In genomic region chr3:197167546-197167945, GRCh38 we compare ENCODE assay signal across 19 cellular contexts.
A peak's percentile ranks its signal among the peaks of the same experiment; 100 is the strongest.
DNase-seq lines count a peak whose midpoint lies in the region; ATAC-seq, FAIRE-seq and TF ChIP-seq lines count a peak whose summit lies in the region.
"Had no signal": no experiment of that assay in that cellular context is flagged by ENCODE, and none has a peak within 500 bp of the region (broad histone marks: within the 10 kb centered on the region; RNA-seq: fewer than 3 reads in every experiment).

No MANE protein-coding gene starts in this region.

- POLR2A ChIA-PET in IMR-90 (lab: Charles Lee; ENCODE audit: unreplicated experiment) (no interaction called here), K562 (lab: Yijun Ruan, JAX) (interaction anchor here (0.5 to 1.4 kb wide), 2 partner anchors 11 to 110 kb away, joined by 3 to 4 read pairs; no protein-coding TSS in a partner anchor)

- H3K4me1 ChIP-seq in IMR-90 (ENCODE audit: control insufficient read depth, insufficient read depth, low read length) (peaks cover 2% of the 10 kb centered on the region; the same call in 1 of the 2 replicates), K562 (replicated peaks in 1 of 2; ENCODE audit: control insufficient read depth in 2 of 2, insufficient read depth in 2 of 2, low read length in 2 of 2) (no peaks in the 10 kb centered on the region), gastroesophageal sphincter (peaks cover 0 to 27% (median 0%) of the 10 kb centered on the region in 3 donors)
- H3K4me1 ChIP-seq: BLaER1 had no signal

- TF ChIP-seq EP300 in K562 (IDR thresholded peaks at IDR 0.05; ENCODE audit: low read length) (no peak), gastroesophageal sphincter (IDR thresholded peaks at IDR 0.05) (no peak)

- no peak overlapping the region for H2BK5ac ChIP-seq in IMR-90 (ENCODE audit: low read depth, low read length, poor library complexity, severe bottlenecking)

- no peak overlapping the region for H2BK15ac ChIP-seq in IMR-90 (ENCODE audit: low read depth, low read length)

- H4K20me1 ChIP-seq in IMR-90 (ENCODE audit: insufficient read depth, low read length): peaks cover 9% of the 10 kb centered on the region; the same call in 1 of the 2 replicates
- H4K20me1 ChIP-seq in K562 (replicated peaks; ENCODE audit: control insufficient read depth, insufficient read depth, low read length): no peaks in the 10 kb centered on the region

- H3K36me3 ChIP-seq in IMR-90 (ENCODE audit: control insufficient read depth, insufficient read depth, low read length) (peaks cover 2% of the 10 kb centered on the region; the same call in 1 of the 2 replicates), K562 (ENCODE audit: control insufficient read depth, insufficient read depth, low read length) (no peaks in the 10 kb centered on the region), gastroesophageal sphincter (no peaks in the 10 kb centered on the region)

- CTCF ChIA-PET in IMR-90 (lab: Yijun Ruan, JAX) (no interaction called here), K562 (lab: Yijun Ruan, JAX; ENCODE audit: low intra/inter-chr PET ratio) (no interaction called here)

- no peak overlapping the region for H2AFZ ChIP-seq in IMR-90 (replicated peaks; ENCODE audit: low read length, poor library complexity)
- no peak overlapping the region for H2AFZ ChIP-seq in K562 (ENCODE audit: low read depth, low read length)

- no peak overlapping the region for H3K23ac ChIP-seq in IMR-90 (ENCODE audit: low read depth, low read length)

- H3K4me3 ChIP-seq in IMR-90 (ENCODE audit: insufficient read depth, low read depth, low read length) (no peak overlapping the region), K562 (no peak overlapping the region), gastroesophageal sphincter (no peak overlapping the region)
- H3K4me3 ChIP-seq: BLaER1 had no signal

- H2AK5ac ChIP-seq in IMR-90 (ENCODE audit: low read depth, low read length): no peak overlapping the region

- peak overlapping the region; percentile 71 for H3K27ac Mint-ChIP-seq in osteocyte (ENCODE audit: unreplicated experiment)
- H3K27ac Mint-ChIP-seq: CD8-positive, alpha-beta T cell had no signal

- no CpG with 5 or more reads among the region's 2 CpGs for WGBS in IMR-90 (ENCODE audit: extremely low coverage in 2 of 2, insufficient read length in 1 of 2), 2 experiments
- WGBS in K562 (ENCODE audit: insufficient coverage, low coverage, missing lambda C conversion rate): 58% methylated on average over 2 of the region's 2 CpGs
- WGBS in gastroesophageal sphincter (ENCODE audit: low coverage in 1 of 2), 2 donors: 98 to 100% methylated on average over 2 of the region's 2 CpGs

- H3K9ac ChIP-seq in IMR-90 (ENCODE audit: low read depth, low read length) (no peak overlapping the region), K562 (ENCODE audit: insufficient read depth in 1 of 2, low read depth in 2 of 2, low read length in 2 of 2) (no peak overlapping the region)
- H3K9ac ChIP-seq: BLaER1 had no signal

- BruUV-seq in IMR-90 (replicated peaks; lab: Mats Ljungman, UMichigan): no TSS peak
- BruUV-seq in K562 (replicated peaks; lab: Mats Ljungman, UMichigan): no TSS peak

- H3K14ac ChIP-seq in IMR-90 (replicated peaks; ENCODE audit: low read depth, low read length): no peak overlapping the region

- TF ChIP-seq RAD21 in IMR-90 (IDR thresholded peaks at IDR 0.05; ENCODE audit: low read length): no peak
- no peak for TF ChIP-seq RAD21 in K562 (CRISPR knock-in tag; conservative IDR thresholded peaks at IDR 0.05 in 1 of 2, IDR thresholded peaks at IDR 0.05 in 1 of 2)

- no peak overlapping the region for H4K5ac ChIP-seq in IMR-90 (ENCODE audit: low read depth, low read length)

- no peak overlapping the region for H2BK20ac ChIP-seq in IMR-90 (ENCODE audit: low read depth, low read length)

- TF ChIP-seq CTCF in IMR-90 (conservative IDR thresholded peaks at IDR 0.05; ENCODE audit: low read depth, low read length): no peak
- no peak for TF ChIP-seq CTCF in K562 (IDR thresholded peaks at IDR 0.05 in 2 of 3, conservative IDR thresholded peaks at IDR 0.05 in 1 of 3; ENCODE audit: insufficient read depth in 2 of 3, low read depth in 1 of 3, low read length in 3 of 3)
- no peak for TF ChIP-seq CTCF in osteocyte (IDR thresholded peaks at IDR 0.05)
- TF ChIP-seq CTCF in gastroesophageal sphincter (IDR thresholded peaks at IDR 0.05): no peak

- H3K4me3 Mint-ChIP-seq in osteocyte (ENCODE audit: unreplicated experiment): no peak overlapping the region
- H3K4me3 Mint-ChIP-seq: CD14-positive monocyte; CD8-positive, alpha-beta T cell; HFFc6 had no signal

- H3K4ac ChIP-seq in IMR-90 (ENCODE audit: low read depth, low read length): no peak overlapping the region

- H2BK120ac ChIP-seq in IMR-90 (ENCODE audit: low read depth, low read length): no peak overlapping the region

- no peak overlapping the region for H3K18ac ChIP-seq in IMR-90 (ENCODE audit: low read depth, low read length)

- DNase-seq in IMR-90 (no peak), K562 (ENCODE audit: extremely low read depth in 1 of 4, low spot score in 3 of 4) (no peak), osteocyte (ENCODE audit: extremely low spot score, unreplicated experiment) (no peak), NCI-H1930 (lab: John Stamatoyannopoulos, UW) (no peak), AML-193 (lab: John Stamatoyannopoulos, UW) (no peak), medulla oblongata (ENCODE audit: extremely low spot score) (no peak)
- DNase-seq: Calu3; CD8-positive, alpha-beta T cell; DMS79 treated with DMSO at 0.1 percent for 48 hours; GF-D8; GOT3; H7; HFFc6; KBM-7 had no signal

- H3K79me1 ChIP-seq in IMR-90 (ENCODE audit: low read depth in 1 of 2, low read length in 2 of 2): peaks cover 23 to 35% of the 10 kb centered on the region in 2 experiments

- H2AK9ac ChIP-seq in IMR-90 (replicated peaks; ENCODE audit: low read depth, low read length, poor library complexity): no peak overlapping the region

- H4K8ac ChIP-seq in IMR-90 (ENCODE audit: low read depth in 2 of 2, low read length in 2 of 2): no peak overlapping the region

- peaks cover 16% of the 10 kb centered on the region for H3K36me3 Mint-ChIP-seq in osteocyte (ENCODE audit: unreplicated experiment)

- H3K9me3 Mint-ChIP-seq in osteocyte (ENCODE audit: unreplicated experiment): peaks cover 3% of the 10 kb centered on the region
- H3K9me3 Mint-ChIP-seq: HFFc6 had no signal

- ATAC-seq in IMR-90 (ENCODE audit: low read depth): no peak
- ATAC-seq in K562: no peak
- ATAC-seq in gastroesophageal sphincter: no peak
- ATAC-seq: CD8-positive, alpha-beta T cell; HCT116 had no signal

- dilution Hi-C loops in IMR-90 (cut with HindIII; ENCODE audit: low sequenced_read_pairs, unreplicated experiment): no loop called here

- H3K4me1 Mint-ChIP-seq in osteocyte (ENCODE audit: unreplicated experiment): peaks cover 18% of the 10 kb centered on the region

- TF ChIP-seq POLR2A in IMR-90 (IDR thresholded peaks at IDR 0.05; ENCODE audit: low read depth, low read length) (no peak), K562 (conservative IDR thresholded peaks at IDR 0.05) (no peak), gastroesophageal sphincter (IDR thresholded peaks at IDR 0.05) (no peak)

- no peak for FAIRE-seq in K562 (lab: Jason Lieb, UNC)
- FAIRE-seq: A204.1 had no signal

- intact Hi-C loops in IMR-90 (cut with micrococcal nuclease): no loop called here
- intact Hi-C loops in K562 (cut with micrococcal nuclease): no loop called here

- H4K91ac ChIP-seq in IMR-90 (ENCODE audit: insufficient read depth, low read depth, low read length): no peak overlapping the region

- H3K27me3 ChIP-seq in IMR-90 (ENCODE audit: control insufficient read depth, insufficient read depth, low read length): no peaks in the 10 kb centered on the region
- no peaks in the 10 kb centered on the region for H3K27me3 ChIP-seq in K562 (ENCODE audit: control insufficient read depth in 2 of 2, insufficient read depth in 2 of 2, low read length in 2 of 2)
- H3K27me3 ChIP-seq in gastroesophageal sphincter: no peaks in the 10 kb centered on the region
- H3K27me3 ChIP-seq: BLaER1 had no signal

- peaks cover 27% of the 10 kb centered on the region for H3K79me2 ChIP-seq in K562 (ENCODE audit: control insufficient read depth, insufficient read depth, low read length)

- H3K4me2 ChIP-seq in IMR-90 (ENCODE audit: low read depth, low read length) (no peak overlapping the region), K562 (ENCODE audit: insufficient read depth, low read length) (no peak overlapping the region)
- H3K4me2 ChIP-seq: BLaER1 had no signal

- no peaks in the 10 kb centered on the region for H3K9me3 ChIP-seq in IMR-90 (ENCODE audit: control insufficient read depth, insufficient read depth, low read length)
- no peaks in the 10 kb centered on the region for H3K9me3 ChIP-seq in K562 (replicated peaks; ENCODE audit: control insufficient read depth, insufficient read depth, low read depth, low read length)
- no peaks in the 10 kb centered on the region for H3K9me3 ChIP-seq in gastroesophageal sphincter

- in situ Hi-C loops in IMR-90 (cut with MboI; ENCODE audit: low sequenced_read_pairs): no loop called here
- in situ Hi-C loops in K562 (cut with MboI): no loop called here

- H3K56ac ChIP-seq in IMR-90 (ENCODE audit: extremely low read depth, insufficient read depth, low read length): no peak overlapping the region

- H3K27ac ChIP-seq in IMR-90 (ENCODE audit: insufficient read depth, low read length) (no peak overlapping the region), K562 (ENCODE audit: extremely low read depth, low read depth, low read length) (no peak overlapping the region), gastroesophageal sphincter (no peak overlapping the region)
- H3K27ac ChIP-seq: BLaER1 had no signal

- H3K9me1 ChIP-seq in IMR-90 (ENCODE audit: insufficient read depth, low read length): peaks cover 6% of the 10 kb centered on the region; the same call in 1 of the 2 replicates
- no peaks in the 10 kb centered on the region for H3K9me1 ChIP-seq in K562 (ENCODE audit: control insufficient read depth, insufficient read depth, low read length)

- H3K27me3 Mint-ChIP-seq in osteocyte (ENCODE audit: unreplicated experiment): no peaks in the 10 kb centered on the region

TF ChIP-seq in IMR-90, 13 proteins besides CTCF, POLR2A, EP300 and RAD21:
- TF ChIP-seq MXI1 (IDR thresholded peaks at IDR 0.05; ENCODE audit: borderline replicate concordance, low read depth, low read length): no peak
- 0 out of 2 replicates have a peak, but pooled peaks have one; percentile 6 for TF ChIP-seq MAFK (IDR thresholded peaks at IDR 0.05; ENCODE audit: low read depth, low read length)
TF ChIP-seq in IMR-90: peak in this region for 1.

TF ChIP-seq in K562, 482 proteins besides CTCF, POLR2A, EP300 and RAD21:
- TF ChIP-seq ZNF316 (IDR thresholded peaks at IDR 0.05): peak; percentile 64
- peak; percentile 36; the same call in 1 of the 2 replicates for TF ChIP-seq C11orf30 (IDR thresholded peaks at IDR 0.05; ENCODE audit: low read depth)
- TF ChIP-seq ZFX (CRISPR knock-in tag; IDR thresholded peaks at IDR 0.05): no peak
